In the genomic region with DNA sequence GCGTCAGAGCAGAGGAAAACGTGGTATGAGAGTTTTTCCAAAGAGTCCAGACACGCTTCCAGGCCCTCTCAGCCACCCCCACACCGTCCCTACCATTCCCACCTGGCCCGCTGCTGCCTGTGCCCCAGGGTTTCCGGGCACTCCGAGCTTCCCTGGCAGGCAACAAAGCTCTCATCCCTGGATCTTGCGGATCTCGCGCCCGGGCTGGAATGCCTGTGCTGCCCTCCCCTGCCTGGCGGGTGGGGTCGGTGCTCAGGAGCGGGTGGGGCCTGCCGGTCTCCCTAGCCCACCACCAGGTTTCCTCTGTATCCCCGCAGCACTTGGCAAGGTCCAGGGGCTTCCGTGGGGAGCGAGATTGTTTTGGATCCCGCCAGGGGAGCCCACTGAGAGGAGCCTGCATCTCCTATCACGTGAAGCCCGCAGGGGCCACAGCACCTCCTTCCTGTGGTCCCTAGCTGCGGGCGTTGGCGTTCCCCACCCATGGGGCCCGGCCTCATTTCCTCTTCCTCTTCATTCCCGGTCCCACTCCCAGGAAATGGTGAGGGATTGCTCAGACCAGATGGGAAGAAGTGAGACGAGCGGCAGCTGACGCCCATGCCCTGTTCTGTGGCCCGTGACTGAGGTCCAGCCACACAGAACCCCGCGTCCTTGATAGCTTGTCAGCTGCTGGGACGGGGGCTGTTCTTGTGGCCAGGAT, we compare ENCODE assay signal across 14 cellular contexts. TPM values are rescaled to one million over a fixed set of nuclear protein-coding genes. Genes with fewer than 3 reads are reported as not detected.
"Had no signal": no experiment of that assay in that cellular context is flagged by ENCODE, and none has a peak within 500 bp of the region (broad histone marks: within the 10 kb centered on the region; RNA-seq: fewer than 3 reads in every experiment).

No MANE protein-coding gene starts in this region.

- H3K27me3 Mint-ChIP-seq: activated CD4-positive, alpha-beta T cell treated with anti-CD3 and anti-CD28 coated beads for 36 hours; activated naive CD8-positive, alpha-beta T cell treated with anti-CD3 and anti-CD28 coated beads, Interleukin-2, amount 50 U/mL, for 24 hours; stimulated activated naive CD8-positive, alpha-beta T cell treated with anti-CD3 and anti-CD28 coated beads, Interleukin-15, amount 100 ng/mL, for 72 hours had no signal

- H3K9me3 ChIP-seq: colonic mucosa had no signal

- H3K27ac ChIP-seq: colonic mucosa, WERI-Rb-1 had no signal

- H3K4me3 ChIP-seq: colonic mucosa had no signal

- H3K4me3 Mint-ChIP-seq: activated CD4-positive, alpha-beta T cell treated with anti-CD3 and anti-CD28 coated beads for 36 hours; activated CD8-positive, alpha-beta T cell treated with anti-CD3 and anti-CD28 coated beads, Interleukin-2, amount 10 ng/mL, durations not matched to agents 7 days and 5 days; activated naive CD8-positive, alpha-beta T cell treated with anti-CD3 and anti-CD28 coated beads, Interleukin-2, amount 50 U/mL, for 24 hours; nephron had no signal

- DNase-seq: activated CD4-positive, alpha-beta T cell treated with anti-CD3 and anti-CD28 coated beads for 36 hours; activated CD8-positive, alpha-beta memory T cell treated with anti-CD3 and anti-CD28 coated beads, Interleukin-2, amount 50 U/mL, for 48 hours; activated CD8-positive, alpha-beta T cell treated with anti-CD3 and anti-CD28 coated beads, Interleukin-2, amount 10 ng/mL, durations not matched to agents 7 days and 5 days; activated naive CD4-positive, alpha-beta T cell; activated naive CD8-positive, alpha-beta T cell treated with anti-CD3 and anti-CD28 coated beads, Interleukin-2, amount 50 U/mL, for 24 hours; colonic mucosa; effector memory CD4-positive, alpha-beta T cell; stimulated activated CD4-positive, alpha-beta T cell treated with anti-CD3 and anti-CD28 coated beads, Interleukin-15, amount 100 ng/mL, for 24 hours; stimulated activated CD4-positive, alpha-beta T cell treated with anti-CD3 and anti-CD28 coated beads, Interleukin-4, amount 100 ng/mL, for 24 hours; stimulated activated naive CD8-positive, alpha-beta T cell treated with anti-CD3 and anti-CD28 coated beads, Interleukin-15, amount 100 ng/mL, for 72 hours; SW 1271; T1000; WERI-Rb-1 had no signal

- H3K27me3 ChIP-seq: colonic mucosa had no signal

- H3K9me3 Mint-ChIP-seq: activated naive CD8-positive, alpha-beta T cell treated with anti-CD3 and anti-CD28 coated beads, Interleukin-2, amount 50 U/mL, for 24 hours; nephron; stimulated activated naive CD8-positive, alpha-beta T cell treated with anti-CD3 and anti-CD28 coated beads, Interleukin-15, amount 100 ng/mL, for 72 hours had no signal

- H3K36me3 ChIP-seq: colonic mucosa had no signal

RNA-seq across cellular contexts. Expression of a gene that starts 14.9 kb away (rescaled TPM):
- total RNA-seq: activated CD4-positive, alpha-beta T cell treated with anti-CD3 and anti-CD28 coated beads for 36 hours; colonic mucosa had no signal
